ENCODE assay signal across 8 cellular contexts in genomic region chr7:104207731-104208420, GRCh38. TPM values are rescaled to one million over a fixed set of nuclear protein-coding genes. Genes with fewer than 3 reads are reported as not detected.
DNase-seq lines count a peak whose midpoint lies in the region; ATAC-seq and TF ChIP-seq lines count a peak whose summit lies in the region.

Gene ORC5 (minus strand): TSS chr7:104208013. CDS start chr7:104207904, 109 bp downstream.

- peaks cover 6% of the 10 kb centered on the region for H3K36me3 Mint-ChIP-seq in chondrocyte (ENCODE audit: low read depth)

- H3K27me3 Mint-ChIP-seq in chondrocyte (ENCODE audit: low read depth): peaks cover 9% of the 10 kb centered on the region

- H3K4me1 Mint-ChIP-seq in chondrocyte (ENCODE audit: low read depth): peaks cover 31% of the 10 kb centered on the region

- H3K27ac ChIP-seq in layer of hippocampus (ENCODE audit: low read depth, low read length): peak within 1 kb of the TSS; percentile 42

- H3K4me3 ChIP-seq in AG09309 (ENCODE audit: control insufficient read depth, low read depth, low read length): peak within 1 kb of the TSS; percentile 95

- H3K27me3 ChIP-seq in layer of hippocampus (ENCODE audit: control insufficient read depth, insufficient read depth, low read length): no peaks in the 10 kb centered on the region

- peak within 1 kb of the TSS; percentile 93 for H3K4me3 Mint-ChIP-seq in chondrocyte (ENCODE audit: unreplicated experiment)

- TF ChIP-seq CTCF in AG09309 (IDR thresholded peaks at IDR 0.05; ENCODE audit: control insufficient read depth, insufficient read depth, low read depth, low read length, missing control alignments): no peak
- no peak for TF ChIP-seq CTCF in chondrocyte (IDR thresholded peaks at IDR 0.05)

- no peak for DNase-seq in AG09309 (ENCODE audit: low read depth)
- DNase-seq in NCI-H446 (lab: John Stamatoyannopoulos, UW): peak; percentile 37 to 88
- peak; percentile 57 for DNase-seq in activated CD4-positive, alpha-beta T cell treated with anti-CD3 and anti-CD28 coated beads for 1 hour
- DNase-seq in chondrocyte (ENCODE audit: low spot score): peak; percentile 90
- peak; percentile 60 to 72 for DNase-seq in stimulated activated CD4-positive, alpha-beta T cell treated with anti-CD3 and anti-CD28 coated beads, Interleukin-1b, Interleukin-23, amount 100 ng/mL, for 4 hours (ENCODE audit: low read depth in 2 of 2)

- H3K27ac Mint-ChIP-seq in chondrocyte (ENCODE audit: unreplicated experiment): peak within 1 kb of the TSS; percentile 99

- H3K9me3 Mint-ChIP-seq in chondrocyte (ENCODE audit: low read depth): peaks cover 20% of the 10 kb centered on the region

- peak; percentile 100 for ATAC-seq in GM18909 (IDR thresholded peaks at IDR 0.05; ENCODE audit: poor library complexity, unreplicated experiment)
- peak; percentile 100 for ATAC-seq in HG03159 (IDR thresholded peaks at IDR 0.05; ENCODE audit: unreplicated experiment)

RNA-seq across cellular contexts. Expression of gene ORC5, which starts in this region (rescaled TPM):
- total RNA-seq in chondrocyte: 12.0 to 14.3 TPM (median 14.2 TPM) in 3 replicates
